ENCODE assay signal across 18 cellular contexts in the genomic region with DNA sequence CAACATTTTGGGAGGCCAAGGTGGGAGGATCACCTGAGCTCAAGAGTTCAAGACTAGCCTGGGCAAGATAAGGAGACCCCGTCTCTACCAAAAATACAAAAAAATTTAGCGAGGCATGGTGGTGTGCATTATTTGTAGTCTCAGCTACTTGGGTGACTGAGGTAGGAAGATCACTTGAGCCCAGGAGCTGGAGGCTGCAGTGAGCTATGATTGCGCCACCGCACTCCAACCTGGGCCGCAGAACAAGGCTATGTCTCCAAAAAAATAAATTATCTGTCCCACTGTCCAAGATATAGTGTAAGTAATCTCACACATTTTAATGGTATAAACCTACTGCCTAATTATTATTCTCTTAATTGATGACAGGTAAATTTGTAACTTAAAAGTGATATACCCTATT. TPM values are rescaled to one million over a fixed set of nuclear protein-coding genes. Genes with fewer than 3 reads are reported as not detected.
A peak's percentile ranks its signal among the peaks of the same experiment; 100 is the strongest.
DNase-seq lines count a peak whose midpoint lies in the region; ATAC-seq lines count a peak whose summit lies in the region.
"Had no signal": no experiment of that assay in that cellular context is flagged by ENCODE, and none has a peak within 500 bp of the region (broad histone marks: within the 10 kb centered on the region; RNA-seq: fewer than 3 reads in every experiment).

No MANE protein-coding gene starts in this region.

- peaks cover 94% of the 10 kb centered on the region for H3K4me1 ChIP-seq in CD4-positive, alpha-beta memory T cell (ENCODE audit: insufficient read depth, low read length)
- H3K4me1 ChIP-seq in naive thymus-derived CD4-positive, alpha-beta T cell (ENCODE audit: control insufficient read depth in 2 of 2, insufficient read depth in 2 of 2, low read length in 2 of 2) = peaks cover 42 to 46% of the 10 kb centered on the region in 2 donors

- no peaks in the 10 kb centered on the region for H3K27me3 Mint-ChIP-seq in activated T-cell treated with anti-CD3 and anti-CD28 coated beads, Interleukin-2, amount 50 U/mL, for 72 hours (ENCODE audit: low read depth)
- no peaks in the 10 kb centered on the region for H3K27me3 Mint-ChIP-seq in CD4-positive, alpha-beta memory T cell
- H3K27me3 Mint-ChIP-seq in T-cell = no peaks in the 10 kb centered on the region
- H3K27me3 Mint-ChIP-seq in naive thymus-derived CD4-positive, alpha-beta T cell = no peaks in the 10 kb centered on the region

- POLR2A ChIA-PET in CD4-positive, alpha-beta memory T cell (lab: Charles Lee; ENCODE audit: partially characterized antibody) = no interaction called here
- POLR2A ChIA-PET in T-cell (lab: Charles Lee) = interaction anchor here (0.6 to 1.0 kb wide), 3 partner anchors 12 to 149 kb away, joined by 3 to 6 read pairs (median 4); no protein-coding TSS in a partner anchor
- POLR2A ChIA-PET in naive thymus-derived CD4-positive, alpha-beta T cell (lab: Charles Lee) = no interaction called here

- H3K4me3 Mint-ChIP-seq in activated T-cell treated with anti-CD3 and anti-CD28 coated beads, Interleukin-2, amount 50 U/mL, for 72 hours = peak overlapping the region in 1 of 2 donors; percentile 31
- peak overlapping the region in 6 of 8 donors; percentile 23 to 68 (median 41) for H3K4me3 Mint-ChIP-seq in CD4-positive, alpha-beta memory T cell
- peak overlapping the region in 2 of 3 donors; percentile 5 to 13 for H3K4me3 Mint-ChIP-seq in T-cell
- H3K4me3 Mint-ChIP-seq in naive thymus-derived CD4-positive, alpha-beta T cell = peak overlapping the region in 6 of 10 donors; percentile 4 to 73 (median 34)

- no peak overlapping the region for H3K27ac ChIP-seq in CD4-positive, alpha-beta memory T cell (ENCODE audit: low read depth, low read length)
- no peak overlapping the region for H3K27ac ChIP-seq in naive thymus-derived CD4-positive, alpha-beta T cell (ENCODE audit: low read depth, low read length)
- H3K27ac ChIP-seq: A549; BLaER1 treated with 17β-estradiol and CSF1 and Interleukin-3, amounts not matched to agents 10 nM and 100 nM had no signal

- no peaks in the 10 kb centered on the region for H3K9me3 Mint-ChIP-seq in activated T-cell treated with anti-CD3 and anti-CD28 coated beads, Interleukin-2, amount 50 U/mL, for 72 hours
- no peaks in the 10 kb centered on the region for H3K9me3 Mint-ChIP-seq in CD4-positive, alpha-beta memory T cell
- no peaks in the 10 kb centered on the region for H3K9me3 Mint-ChIP-seq in T-cell
- H3K9me3 Mint-ChIP-seq in naive thymus-derived CD4-positive, alpha-beta T cell = no peaks in the 10 kb centered on the region

- peak overlapping the region; percentile 37 for H3K27ac Mint-ChIP-seq in activated T-cell treated with anti-CD3 and anti-CD28 coated beads, Interleukin-2, amount 50 U/mL, for 72 hours
- H3K27ac Mint-ChIP-seq in CD4-positive, alpha-beta memory T cell = peak overlapping the region in 5 of 7 donors; percentile 23 to 73 (median 51)
- H3K27ac Mint-ChIP-seq in T-cell = peak overlapping the region; percentile 27 to 44
- peak overlapping the region in 4 of 9 donors; percentile 4 to 82 (median 49) for H3K27ac Mint-ChIP-seq in naive thymus-derived CD4-positive, alpha-beta T cell

- H3K9me3 ChIP-seq in CD4-positive, alpha-beta memory T cell (ENCODE audit: control insufficient read depth in 1 of 2, low read length in 2 of 2) = no peaks in the 10 kb centered on the region
- no peaks in the 10 kb centered on the region for H3K9me3 ChIP-seq in naive thymus-derived CD4-positive, alpha-beta T cell (ENCODE audit: control insufficient read depth in 2 of 3, low read length in 3 of 3)
- H3K9me3 ChIP-seq: A549 had no signal

- CTCF ChIA-PET in CD4-positive, alpha-beta memory T cell (lab: Charles Lee; ENCODE audit: partially characterized antibody) = interaction anchor here (1.5 kb wide), 1 partner anchor 30 kb away, joined by 3 read pairs; no protein-coding TSS in a partner anchor
- CTCF ChIA-PET in T-cell (lab: Charles Lee) = interaction anchor here in 1 of 2 donors (1.2 kb wide), 1 partner anchor 57 kb away, joined by 3 read pairs; no protein-coding TSS in a partner anchor
- CTCF ChIA-PET in naive thymus-derived CD4-positive, alpha-beta T cell (lab: Charles Lee) = interaction anchor here (0.6 kb wide), 1 partner anchor 162 kb away, joined by 6 read pairs; no protein-coding TSS in a partner anchor

- no peak for ATAC-seq in activated T-cell treated with anti-CD3 and anti-CD28 coated beads, Interleukin-2, amount 50 U/mL, for 72 hours (replicated peaks in 1 of 2)
- ATAC-seq in T-cell (replicated peaks in 1 of 4) (no peak), GM19467 (IDR thresholded peaks at IDR 0.05; ENCODE audit: unreplicated experiment) (no peak)
- ATAC-seq in naive thymus-derived CD4-positive, alpha-beta T cell = no peak
- ATAC-seq: A549 had no signal

- H3K36me3 ChIP-seq in CD4-positive, alpha-beta memory T cell (ENCODE audit: insufficient read depth, low read length) = peaks cover 5% of the 10 kb centered on the region
- peaks cover 0 to 12% (median 3%) of the 10 kb centered on the region in 3 experiments for H3K36me3 ChIP-seq in naive thymus-derived CD4-positive, alpha-beta T cell (ENCODE audit: control insufficient read depth in 2 of 3, insufficient read depth in 3 of 3, low read length in 3 of 3)

- H3K36me3 Mint-ChIP-seq in activated T-cell treated with anti-CD3 and anti-CD28 coated beads, Interleukin-2, amount 50 U/mL, for 72 hours (ENCODE audit: insufficient read depth in 2 of 2) = peaks cover 6 to 20% of the 10 kb centered on the region in 2 donors
- peaks cover 9 to 40% of the 10 kb centered on the region in 2 donors for H3K36me3 Mint-ChIP-seq in CD4-positive, alpha-beta memory T cell
- peaks cover 17% of the 10 kb centered on the region for H3K36me3 Mint-ChIP-seq in T-cell
- H3K36me3 Mint-ChIP-seq in naive thymus-derived CD4-positive, alpha-beta T cell = peaks cover 6 to 16% (median 11%) of the 10 kb centered on the region in 5 donors

- H3K4me3 ChIP-seq in CD4-positive, alpha-beta memory T cell (ENCODE audit: low read length in 2 of 2) = no peak overlapping the region
- no peak overlapping the region for H3K4me3 ChIP-seq in naive thymus-derived CD4-positive, alpha-beta T cell (ENCODE audit: low read length)
- H3K4me3 ChIP-seq: A549; BLaER1 treated with 17β-estradiol and CSF1 and Interleukin-3, amounts not matched to agents 10 nM and 100 nM had no signal

- no peak for DNase-seq in activated T-cell treated with anti-CD3 and anti-CD28 coated beads, Interleukin-2, amount 50 U/mL, for 72 hours
- DNase-seq in activated T-cell treated with anti-CD3 and anti-CD28 coated beads for 4 hours (no peak), T-cell (no peak), NCI-H526 treated with DMSO at 0.1 percent for 48 hours (lab: John Stamatoyannopoulos, UW) (no peak), NCI-H2081 treated with DMSO at 0.1 percent for 48 hours (lab: John Stamatoyannopoulos, UW) (no peak)
- DNase-seq in CD4-positive, alpha-beta memory T cell = no peak
- DNase-seq in naive thymus-derived CD4-positive, alpha-beta T cell = no peak
- DNase-seq: COR-L47, EL, H7, NCI-H1417, NCI-H187 treated with DMSO at 0.1 percent for 48 hours, OCI-M1, RPMI8226, SIG-M5 had no signal

- no peaks in the 10 kb centered on the region for H3K27me3 ChIP-seq in CD4-positive, alpha-beta memory T cell (ENCODE audit: insufficient read depth, low read length)
- no peaks in the 10 kb centered on the region for H3K27me3 ChIP-seq in naive thymus-derived CD4-positive, alpha-beta T cell (ENCODE audit: control insufficient read depth in 2 of 2, insufficient read depth in 2 of 2, low read length in 2 of 2)
- H3K27me3 ChIP-seq: BLaER1 treated with 17β-estradiol and CSF1 and Interleukin-3, amounts not matched to agents 10 nM and 100 nM had no signal

- peaks cover 76% of the 10 kb centered on the region for H3K4me1 Mint-ChIP-seq in activated T-cell treated with anti-CD3 and anti-CD28 coated beads, Interleukin-2, amount 50 U/mL, for 72 hours (ENCODE audit: low read depth)
- peaks cover 55 to 81% (median 68%) of the 10 kb centered on the region in 4 donors for H3K4me1 Mint-ChIP-seq in CD4-positive, alpha-beta memory T cell
- H3K4me1 Mint-ChIP-seq in T-cell = peaks cover 78 to 83% (median 81%) of the 10 kb centered on the region in 3 donors
- peaks cover 55 to 84% (median 78%) of the 10 kb centered on the region in 7 donors for H3K4me1 Mint-ChIP-seq in naive thymus-derived CD4-positive, alpha-beta T cell

- intact Hi-C loops in CD4-positive, alpha-beta memory T cell (cut with micrococcal nuclease) = no loop called here
- intact Hi-C loops in naive thymus-derived CD4-positive, alpha-beta T cell (cut with micrococcal nuclease) = loop anchor here in 1 of 2 donors (1.0 kb wide), 1 partner anchor 11 kb away; no protein-coding TSS in a partner anchor

RNA-seq across cellular contexts. Expression of a gene that starts 12.8 kb away (rescaled TPM):
- total RNA-seq in activated T-cell treated with anti-CD3 and anti-CD28 coated beads, Interleukin-2, amount 50 U/mL, for 72 hours = 10 to 100 TPM; 65.5 to 68.4 TPM
- total RNA-seq in CD4-positive, alpha-beta memory T cell = 10 to 100 TPM; 95.5 to 99.5 TPM
- 10 to 100 TPM; 34.8 to 86.1 TPM for polyA plus RNA-seq in CD4-positive, alpha-beta memory T cell
- total RNA-seq in T-cell = 100 to 1,000 TPM in 2 of 5 donors, 10 to 100 TPM in 3; 70.4 to 151 (median 79.1) TPM
- 100 to 1,000 TPM in 2 of 5 experiments, 10 to 100 TPM in 3; 60.8 to 124 (median 93.2) TPM for total RNA-seq in naive thymus-derived CD4-positive, alpha-beta T cell
- polyA plus RNA-seq in naive thymus-derived CD4-positive, alpha-beta T cell = 10 to 100 TPM; 63.3 to 76.3 TPM

RNA-seq across cellular contexts. Expression of a gene that starts 13.2 kb away (rescaled TPM):
- total RNA-seq in activated T-cell treated with anti-CD3 and anti-CD28 coated beads, Interleukin-2, amount 50 U/mL, for 72 hours = 10 to 100 TPM; 57.2 to 60.4 TPM
- 10 to 100 TPM; 50.3 to 52.5 TPM for total RNA-seq in CD4-positive, alpha-beta memory T cell
- polyA plus RNA-seq in CD4-positive, alpha-beta memory T cell = 10 to 100 TPM; 77.9 to 79.5 TPM
- 10 to 100 TPM; 32.2 to 44.0 (median 39.8) TPM for total RNA-seq in T-cell
- 10 to 100 TPM; 26.5 to 51.7 (median 30.2) TPM for total RNA-seq in naive thymus-derived CD4-positive, alpha-beta T cell
- 10 to 100 TPM; 61.5 to 70.0 TPM for polyA plus RNA-seq in naive thymus-derived CD4-positive, alpha-beta T cell

RNA-seq across cellular contexts. Expression of a gene that starts 52.1 kb away (rescaled TPM):
- 10 to 100 TPM; 27.7 to 37.3 TPM for total RNA-seq in activated T-cell treated with anti-CD3 and anti-CD28 coated beads, Interleukin-2, amount 50 U/mL, for 72 hours
- 10 to 100 TPM; 17.0 to 17.5 TPM for total RNA-seq in CD4-positive, alpha-beta memory T cell
- polyA plus RNA-seq in CD4-positive, alpha-beta memory T cell = 10 to 100 TPM; 18.6 to 19.1 TPM
- 10 to 100 TPM; 15.6 to 21.5 (median 18.6) TPM for total RNA-seq in T-cell
- total RNA-seq in naive thymus-derived CD4-positive, alpha-beta T cell = 10 to 100 TPM; 16.8 to 26.1 (median 20.6) TPM
- 10 to 100 TPM; 12.9 to 16.1 TPM for polyA plus RNA-seq in naive thymus-derived CD4-positive, alpha-beta T cell

Comparison
In these comparisons a context has a peak if more than half of its experiments do, and no peak if none do; other contexts are left out.
1. POLR2A ChIA-PET loops: an anchor here in T-cell (0.6 to 1.0 kb wide); none called in CD4-positive, alpha-beta memory T cell and naive thymus-derived CD4-positive, alpha-beta T cell.